ENCODE assay signal across 3 cellular contexts in genomic region chr21:15856813-15857212, GRCh38.
"Had no signal": no experiment of that assay in that cellular context is flagged by ENCODE, and none has a peak within 500 bp of the region (broad histone marks: within the 10 kb centered on the region; RNA-seq: fewer than 3 reads in every experiment).

No MANE protein-coding gene starts in this region.

- ATAC-seq: GM12878 had no signal

- H3K4me3 ChIP-seq: GM12878 had no signal

- DNase-seq: GDM1, GF-D8 had no signal
